9 cellular contexts compared by ENCODE assay signal in genomic region chr3:126212629-126213375, GRCh38. TPM values are rescaled to one million over a fixed set of nuclear protein-coding genes. Genes with fewer than 3 reads are reported as not detected.
DNase-seq lines count a peak whose midpoint lies in the region; ATAC-seq, FAIRE-seq and TF ChIP-seq lines count a peak whose summit lies in the region.
"Had no signal": no experiment of that assay in that cellular context is flagged by ENCODE, and none has a peak within 500 bp of the region (broad histone marks: within the 10 kb centered on the region; RNA-seq: fewer than 3 reads in every experiment).

No MANE protein-coding gene starts in this region.

- intact Hi-C loops in spleen (cut with DNase I; ENCODE audit: low total_unique reads), result no loop called here

- peak overlapping the region; percentile 24 for H3K9ac ChIP-seq in keratinocyte (ENCODE audit: control insufficient read depth, extremely low read depth, insufficient read depth, low read length)

- H3K4me3 ChIP-seq in bronchial epithelial cell (ENCODE audit: low read depth, low read length) (peak overlapping the region; percentile 47), keratinocyte (ENCODE audit: control insufficient read depth in 2 of 3, extremely low read depth in 1 of 3, insufficient read depth in 2 of 3, low read depth in 1 of 3, low read length in 3 of 3) (peak overlapping the region in 1 of 3 experiments; percentile 44), spleen (peak overlapping the region; percentile 15 to 66 (median 27))
- H3K4me3 ChIP-seq: SK-N-MC had no signal

- H3K27me3 ChIP-seq in bronchial epithelial cell (ENCODE audit: control insufficient read depth, insufficient read depth, low read length) (no peaks in the 10 kb centered on the region), keratinocyte (ENCODE audit: control insufficient read depth, extremely low read depth, insufficient read depth, low read length) (no peaks in the 10 kb centered on the region), spleen (replicated peaks in 1 of 7) (peaks cover 0 to 87% (median 30%) of the 10 kb centered on the region in 7 donors)

- no peak overlapping the region for H3K27ac ChIP-seq in keratinocyte (ENCODE audit: control insufficient read depth, insufficient read depth, low read length)
- peak overlapping the region in 6 of 8 donors; percentile 1 to 61 (median 36) for H3K27ac ChIP-seq in spleen
- H3K27ac ChIP-seq: SK-N-MC had no signal

- TF ChIP-seq POLR2A in spleen (IDR thresholded peaks at IDR 0.05), result no peak

- no peaks in the 10 kb centered on the region for H3K9me3 ChIP-seq in keratinocyte (ENCODE audit: control insufficient read depth, low read depth, low read length)
- H3K9me3 ChIP-seq in spleen, result no peaks in the 10 kb centered on the region

- peak; percentile 61 for TF ChIP-seq CTCF in bronchial epithelial cell (IDR thresholded peaks at IDR 0.05; ENCODE audit: insufficient read depth, low read length, severe bottlenecking)
- peak; percentile 11 to 39 (median 39) for TF ChIP-seq CTCF in keratinocyte (optimal IDR thresholded peaks at IDR 0.05 in 1 of 3, IDR thresholded peaks at IDR 0.05 in 1 of 3, conservative IDR thresholded peaks at IDR 0.05 in 1 of 3; ENCODE audit: extremely low read depth in 1 of 3, insufficient read depth in 2 of 3, low read length in 3 of 3)
- peak in 5 of 11 experiments; percentile 7 to 38 (median 25) for TF ChIP-seq CTCF in spleen (IDR thresholded peaks at IDR 0.05 in 8 of 11, conservative IDR thresholded peaks at IDR 0.05 in 3 of 11)

- H3K36me3 ChIP-seq in bronchial epithelial cell (ENCODE audit: control insufficient read depth, insufficient read depth, low read length), result no peaks in the 10 kb centered on the region
- no peaks in the 10 kb centered on the region for H3K36me3 ChIP-seq in keratinocyte (ENCODE audit: control insufficient read depth in 2 of 2, extremely low read depth in 1 of 2, insufficient read depth in 2 of 2, low read length in 2 of 2)
- H3K36me3 ChIP-seq in spleen, result no peaks in the 10 kb centered on the region

- dilution Hi-C loops in keratinocyte (cut with MboI; ENCODE audit: extremely low pct_ligation_motif_present, low sequenced_read_pairs), result no loop called here

- ATAC-seq in GM21515 (IDR thresholded peaks at IDR 0.05; ENCODE audit: unreplicated experiment), result no peak
- no peak for ATAC-seq in GM18870 (IDR thresholded peaks at IDR 0.05; ENCODE audit: unreplicated experiment)

- peak overlapping the region; percentile 58 for H3K4me2 ChIP-seq in keratinocyte (ENCODE audit: control insufficient read depth, extremely low read depth, insufficient read depth, low read depth, low read length)

- WGBS in spleen, 5 donors, result 1 to 3% (median 1%) methylated on average over 13 to 56 of the region's 56 CpGs

- no peaks in the 10 kb centered on the region for H4K20me1 ChIP-seq in keratinocyte (ENCODE audit: control insufficient read depth, extremely low read depth, insufficient read depth, low read length)

- peak overlapping the region; percentile 81 for H2AFZ ChIP-seq in keratinocyte (ENCODE audit: control insufficient read depth, low read length)

- peaks cover 37% of the 10 kb centered on the region for H3K4me1 ChIP-seq in keratinocyte (ENCODE audit: control insufficient read depth, extremely low read depth, insufficient read depth, low read length)
- peaks cover 0 to 19% (median 12%) of the 10 kb centered on the region in 6 donors for H3K4me1 ChIP-seq in spleen

- FAIRE-seq in bronchial epithelial cell (lab: Jason Lieb, UNC) (no peak), keratinocyte (lab: Jason Lieb, UNC) (no peak)

- no peaks in the 10 kb centered on the region for H3K79me2 ChIP-seq in keratinocyte (ENCODE audit: control insufficient read depth, insufficient read depth, low read length)

- peak; percentile 88 for DNase-seq in ELF-1 (ENCODE audit: low read depth, low spot score)
- DNase-seq in NCI-H1105 treated with DMSO at 0.1 percent for 48 hours (lab: John Stamatoyannopoulos, UW), result peak; percentile 33
- peak; percentile 24 for DNase-seq in bronchial epithelial cell (ENCODE audit: low read depth)
- no peak for DNase-seq in keratinocyte (ENCODE audit: low read depth, low spot score)
- peak; percentile 73 for DNase-seq in spleen
- no peak for DNase-seq in A172 (ENCODE audit: low spot score)

- no peaks in the 10 kb centered on the region for H3K9me1 ChIP-seq in keratinocyte (ENCODE audit: control insufficient read depth, extremely low read depth, insufficient read depth, low read length)

RNA-seq across cellular contexts. Expression of gene ALDH1L1, which starts 32.4 kb away (rescaled TPM):
- 9.1 and 11.1 TPM in 2 replicates for total RNA-seq in bronchial epithelial cell
- 0.09 to 0.35 TPM (median 0.17 TPM) in 3 replicates for polyA plus RNA-seq in keratinocyte
- polyA plus RNA-seq in keratinocyte (2011; ENCODE audit: low read depth), result not detected
- polyA plus RNA-seq in keratinocyte (2011; cell fraction: cytosol; rRNA removed), result 0.15 and 0.19 TPM in 2 replicates
- polyA plus RNA-seq in keratinocyte (2011; cell fraction: nucleus; rRNA removed), result 0.20 and 0.25 TPM in 2 replicates
- polyA plus RNA-seq in keratinocyte (2012; ENCODE audit: low replicate concordance), result 0.23 and 0.30 TPM in 2 replicates
- 0.23 to 0.77 TPM (median 0.30 TPM) in 3 replicates for polyA minus RNA-seq in keratinocyte
- not detected for polyA minus RNA-seq in keratinocyte (2011; cell fraction: cytosol; rRNA and poly(A)+ RNA removed)
- polyA minus RNA-seq in keratinocyte (2011; cell fraction: nucleus; rRNA and poly(A)+ RNA removed), result not detected in 2 replicates
- total RNA-seq in spleen, result 1 to 10 TPM in 1 of 7 donors, under 1 TPM in 3, not detected in 3; 0.09 to 1.3 (median 0.38) TPM
- polyA plus RNA-seq in spleen, result under 1 TPM; 0.13 to 0.35 (median 0.29) TPM
- 0.50 TPM in 1 of 2 replicates, not detected in the other for total RNA-seq in A172 (2014; rRNA removed; shearing (Covaris generic))

Comparison
In these comparisons a context has a peak if more than half of its experiments do, and no peak if none do; other contexts are left out.
1. DNase-seq: peak in ELF-1 (single experiment), NCI-H1105 treated with DMSO at 0.1 percent for 48 hours (single experiment), bronchial epithelial cell (single experiment) and spleen (single experiment); none in keratinocyte (single experiment) and A172 (single experiment).